In the genomic region with DNA sequence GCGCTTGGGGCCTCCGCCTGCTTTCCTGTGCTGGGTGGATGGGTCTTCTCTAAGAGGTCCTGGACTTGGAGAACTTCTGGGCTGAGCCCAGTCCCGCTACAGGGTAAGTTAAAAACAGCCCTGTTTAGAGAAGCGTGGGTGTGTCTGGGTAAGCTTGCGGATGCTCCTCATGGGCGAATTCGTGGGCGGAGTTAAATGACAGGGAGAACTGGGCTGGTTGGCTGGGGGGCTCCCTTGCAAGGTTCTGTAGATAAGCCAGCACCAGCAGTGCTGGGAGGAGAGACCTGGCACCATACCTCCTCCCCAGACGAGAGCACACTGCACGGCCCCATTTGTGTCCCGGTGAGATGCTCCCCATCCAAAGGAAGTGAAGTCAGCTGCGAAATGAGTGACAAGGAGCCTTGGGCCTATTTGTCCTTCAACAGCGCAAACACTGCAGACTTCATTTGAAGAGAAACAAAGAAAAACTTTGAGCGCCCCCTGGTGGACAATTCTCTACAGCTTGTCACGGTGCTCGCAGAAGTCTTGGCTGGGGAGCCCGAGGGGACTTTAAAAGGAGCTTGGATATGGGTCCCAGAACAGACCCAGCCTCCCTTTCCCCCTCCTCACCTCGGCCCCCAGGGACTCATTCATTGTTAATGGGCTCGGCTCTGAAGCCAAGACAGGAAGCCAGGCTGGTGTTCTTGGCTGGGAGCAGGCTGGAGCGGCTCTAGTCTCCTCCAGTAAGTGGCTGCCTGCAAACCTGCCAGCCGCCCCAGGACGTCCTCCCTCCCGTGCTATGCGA, we compare ENCODE assay signal across 8 cellular contexts. TPM values are rescaled to one million over a fixed set of nuclear protein-coding genes. Genes with fewer than 3 reads are reported as not detected.
A peak's percentile ranks its signal among the peaks of the same experiment; 100 is the strongest.
DNase-seq lines count a peak whose midpoint lies in the region; ATAC-seq and TF ChIP-seq lines count a peak whose summit lies in the region.

No MANE protein-coding gene starts in this region.

- H3K27me3 Mint-ChIP-seq in WTC11 (ENCODE audit: low read depth) = no peaks in the 10 kb centered on the region

- POLR2A ChIA-PET in WTC11 (lab: Charles Lee) = interaction anchor here (0.6 to 1.1 kb wide), 4 partner anchors 10 to 184 kb away, joined by 3 to 5 read pairs (median 4); no protein-coding TSS in a partner anchor

- H3K27ac Mint-ChIP-seq in WTC11 = no peak overlapping the region

- peak; percentile 87 for TF ChIP-seq CTCF in WTC11 (IDR thresholded peaks at IDR 0.05)
- peak; percentile 63 for TF ChIP-seq CTCF in cardiac fibroblast (IDR thresholded peaks at IDR 0.05; ENCODE audit: low read depth, low read length)

- peak overlapping the region; percentile 54 for H3K4me3 Mint-ChIP-seq in WTC11

- CTCF ChIA-PET in WTC11 (lab: Charles Lee) = interaction anchor here (0.6 to 8.2 kb wide), 94 partner anchors 9 to 778 kb away, joined by 3 to 135 read pairs (median 6); a partner anchor contains a TSS

- peak; percentile 86 for DNase-seq in DMS53 (lab: John Stamatoyannopoulos, UW)
- peak; percentile 93 for DNase-seq in NCI-H2227 (lab: John Stamatoyannopoulos, UW; ENCODE audit: unreplicated experiment)
- peak; percentile 94 for DNase-seq in WTC11 (ENCODE audit: low spot score)
- DNase-seq in cardiac fibroblast (ENCODE audit: low read depth in 2 of 2) = peak; percentile 87 to 90
- DNase-seq in islet precursor cell = peak; percentile 91
- peak; percentile 74 to 81 for DNase-seq in stimulated activated CD4-positive, alpha-beta T cell treated with anti-CD3 and anti-CD28 coated beads, Interleukin-15, amount 100 ng/mL, for 48 hours (ENCODE audit: low read depth in 2 of 2)

- H3K9me3 Mint-ChIP-seq in WTC11 = no peaks in the 10 kb centered on the region

- ATAC-seq in HG02798 (IDR thresholded peaks at IDR 0.05; ENCODE audit: poor library complexity, unreplicated experiment) = peak; percentile 60
- ATAC-seq in WTC11 = peak; percentile 74
- no peak for ATAC-seq in GM21528 (IDR thresholded peaks at IDR 0.05; ENCODE audit: low FRiP score, unreplicated experiment)

- no peak overlapping the region for H3K4me3 ChIP-seq in cardiac fibroblast (replicated peaks in 1 of 2; ENCODE audit: low read depth in 2 of 2, low read length in 2 of 2)

- H3K4me1 Mint-ChIP-seq in WTC11 = peaks cover 36% of the 10 kb centered on the region

- no peaks in the 10 kb centered on the region for H3K36me3 Mint-ChIP-seq in WTC11

TF ChIP-seq in WTC11, 78 proteins besides CTCF, POLR2A, EP300 and RAD21 (continues in another document):
- TF ChIP-seq, protein P1, sequence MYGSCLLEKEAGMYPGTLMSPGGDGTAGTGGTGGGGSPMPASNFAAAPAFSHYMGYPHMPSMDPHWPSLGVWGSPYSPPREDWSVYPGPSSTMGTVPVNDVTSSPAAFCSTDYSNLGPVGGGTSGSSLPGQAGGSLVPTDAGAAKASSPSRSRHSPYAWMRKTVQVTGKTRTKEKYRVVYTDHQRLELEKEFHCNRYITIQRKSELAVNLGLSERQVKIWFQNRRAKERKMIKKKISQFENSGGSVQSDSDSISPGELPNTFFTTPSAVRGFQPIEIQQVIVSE (CRISPR knock-in tag; IDR thresholded peaks at IDR 0.05; ENCODE audit: borderline replicate concordance) = no peak
- TF ChIP-seq NFYB (CRISPR knock-in tag; conservative IDR thresholded peaks at IDR 0.05; ENCODE audit: low read depth) (no peak), SOX15 (CRISPR knock-in tag; IDR thresholded peaks at IDR 0.05) (no peak), SMAD3 (CRISPR knock-in tag; IDR thresholded peaks at IDR 0.05; ENCODE audit: borderline replicate concordance) (no peak), CREM (CRISPR knock-in tag; IDR thresholded peaks at IDR 0.05) (no peak)
- TF ChIP-seq, protein P2, sequence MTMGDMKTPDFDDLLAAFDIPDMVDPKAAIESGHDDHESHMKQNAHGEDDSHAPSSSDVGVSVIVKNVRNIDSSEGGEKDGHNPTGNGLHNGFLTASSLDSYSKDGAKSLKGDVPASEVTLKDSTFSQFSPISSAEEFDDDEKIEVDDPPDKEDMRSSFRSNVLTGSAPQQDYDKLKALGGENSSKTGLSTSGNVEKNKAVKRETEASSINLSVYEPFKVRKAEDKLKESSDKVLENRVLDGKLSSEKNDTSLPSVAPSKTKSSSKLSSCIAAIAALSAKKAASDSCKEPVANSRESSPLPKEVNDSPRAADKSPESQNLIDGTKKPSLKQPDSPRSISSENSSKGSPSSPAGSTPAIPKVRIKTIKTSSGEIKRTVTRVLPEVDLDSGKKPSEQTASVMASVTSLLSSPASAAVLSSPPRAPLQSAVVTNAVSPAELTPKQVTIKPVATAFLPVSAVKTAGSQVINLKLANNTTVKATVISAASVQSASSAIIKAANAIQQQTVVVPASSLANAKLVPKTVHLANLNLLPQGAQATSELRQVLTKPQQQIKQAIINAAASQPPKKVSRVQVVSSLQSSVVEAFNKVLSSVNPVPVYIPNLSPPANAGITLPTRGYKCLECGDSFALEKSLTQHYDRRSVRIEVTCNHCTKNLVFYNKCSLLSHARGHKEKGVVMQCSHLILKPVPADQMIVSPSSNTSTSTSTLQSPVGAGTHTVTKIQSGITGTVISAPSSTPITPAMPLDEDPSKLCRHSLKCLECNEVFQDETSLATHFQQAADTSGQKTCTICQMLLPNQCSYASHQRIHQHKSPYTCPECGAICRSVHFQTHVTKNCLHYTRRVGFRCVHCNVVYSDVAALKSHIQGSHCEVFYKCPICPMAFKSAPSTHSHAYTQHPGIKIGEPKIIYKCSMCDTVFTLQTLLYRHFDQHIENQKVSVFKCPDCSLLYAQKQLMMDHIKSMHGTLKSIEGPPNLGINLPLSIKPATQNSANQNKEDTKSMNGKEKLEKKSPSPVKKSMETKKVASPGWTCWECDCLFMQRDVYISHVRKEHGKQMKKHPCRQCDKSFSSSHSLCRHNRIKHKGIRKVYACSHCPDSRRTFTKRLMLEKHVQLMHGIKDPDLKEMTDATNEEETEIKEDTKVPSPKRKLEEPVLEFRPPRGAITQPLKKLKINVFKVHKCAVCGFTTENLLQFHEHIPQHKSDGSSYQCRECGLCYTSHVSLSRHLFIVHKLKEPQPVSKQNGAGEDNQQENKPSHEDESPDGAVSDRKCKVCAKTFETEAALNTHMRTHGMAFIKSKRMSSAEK (CRISPR knock-in tag; IDR thresholded peaks at IDR 0.05; ENCODE audit: borderline replicate concordance) = no peak
- TF ChIP-seq, protein P3, sequence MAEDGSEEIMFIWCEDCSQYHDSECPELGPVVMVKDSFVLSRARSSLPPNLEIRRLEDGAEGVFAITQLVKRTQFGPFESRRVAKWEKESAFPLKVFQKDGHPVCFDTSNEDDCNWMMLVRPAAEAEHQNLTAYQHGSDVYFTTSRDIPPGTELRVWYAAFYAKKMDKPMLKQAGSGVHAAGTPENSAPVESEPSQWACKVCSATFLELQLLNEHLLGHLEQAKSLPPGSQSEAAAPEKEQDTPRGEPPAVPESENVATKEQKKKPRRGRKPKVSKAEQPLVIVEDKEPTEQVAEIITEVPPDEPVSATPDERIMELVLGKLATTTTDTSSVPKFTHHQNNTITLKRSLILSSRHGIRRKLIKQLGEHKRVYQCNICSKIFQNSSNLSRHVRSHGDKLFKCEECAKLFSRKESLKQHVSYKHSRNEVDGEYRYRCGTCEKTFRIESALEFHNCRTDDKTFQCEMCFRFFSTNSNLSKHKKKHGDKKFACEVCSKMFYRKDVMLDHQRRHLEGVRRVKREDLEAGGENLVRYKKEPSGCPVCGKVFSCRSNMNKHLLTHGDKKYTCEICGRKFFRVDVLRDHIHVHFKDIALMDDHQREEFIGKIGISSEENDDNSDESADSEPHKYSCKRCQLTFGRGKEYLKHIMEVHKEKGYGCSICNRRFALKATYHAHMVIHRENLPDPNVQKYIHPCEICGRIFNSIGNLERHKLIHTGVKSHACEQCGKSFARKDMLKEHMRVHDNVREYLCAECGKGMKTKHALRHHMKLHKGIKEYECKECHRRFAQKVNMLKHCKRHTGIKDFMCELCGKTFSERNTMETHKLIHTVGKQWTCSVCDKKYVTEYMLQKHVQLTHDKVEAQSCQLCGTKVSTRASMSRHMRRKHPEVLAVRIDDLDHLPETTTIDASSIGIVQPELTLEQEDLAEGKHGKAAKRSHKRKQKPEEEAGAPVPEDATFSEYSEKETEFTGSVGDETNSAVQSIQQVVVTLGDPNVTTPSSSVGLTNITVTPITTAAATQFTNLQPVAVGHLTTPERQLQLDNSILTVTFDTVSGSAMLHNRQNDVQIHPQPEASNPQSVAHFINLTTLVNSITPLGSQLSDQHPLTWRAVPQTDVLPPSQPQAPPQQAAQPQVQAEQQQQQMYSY (CRISPR knock-in tag; IDR thresholded peaks at IDR 0.05) = no peak
- TF ChIP-seq, protein P4, sequence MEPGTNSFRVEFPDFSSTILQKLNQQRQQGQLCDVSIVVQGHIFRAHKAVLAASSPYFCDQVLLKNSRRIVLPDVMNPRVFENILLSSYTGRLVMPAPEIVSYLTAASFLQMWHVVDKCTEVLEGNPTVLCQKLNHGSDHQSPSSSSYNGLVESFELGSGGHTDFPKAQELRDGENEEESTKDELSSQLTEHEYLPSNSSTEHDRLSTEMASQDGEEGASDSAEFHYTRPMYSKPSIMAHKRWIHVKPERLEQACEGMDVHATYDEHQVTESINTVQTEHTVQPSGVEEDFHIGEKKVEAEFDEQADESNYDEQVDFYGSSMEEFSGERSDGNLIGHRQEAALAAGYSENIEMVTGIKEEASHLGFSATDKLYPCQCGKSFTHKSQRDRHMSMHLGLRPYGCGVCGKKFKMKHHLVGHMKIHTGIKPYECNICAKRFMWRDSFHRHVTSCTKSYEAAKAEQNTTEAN (CRISPR knock-in tag; IDR thresholded peaks at IDR 0.05) = no peak
- TF ChIP-seq, protein P5, sequence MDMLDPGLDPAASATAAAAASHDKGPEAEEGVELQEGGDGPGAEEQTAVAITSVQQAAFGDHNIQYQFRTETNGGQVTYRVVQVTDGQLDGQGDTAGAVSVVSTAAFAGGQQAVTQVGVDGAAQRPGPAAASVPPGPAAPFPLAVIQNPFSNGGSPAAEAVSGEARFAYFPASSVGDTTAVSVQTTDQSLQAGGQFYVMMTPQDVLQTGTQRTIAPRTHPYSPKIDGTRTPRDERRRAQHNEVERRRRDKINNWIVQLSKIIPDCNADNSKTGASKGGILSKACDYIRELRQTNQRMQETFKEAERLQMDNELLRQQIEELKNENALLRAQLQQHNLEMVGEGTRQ (CRISPR knock-in tag; IDR thresholded peaks at IDR 0.05) = no peak
- TF ChIP-seq, protein P6, sequence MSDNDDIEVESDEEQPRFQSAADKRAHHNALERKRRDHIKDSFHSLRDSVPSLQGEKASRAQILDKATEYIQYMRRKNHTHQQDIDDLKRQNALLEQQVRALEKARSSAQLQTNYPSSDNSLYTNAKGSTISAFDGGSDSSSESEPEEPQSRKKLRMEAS (CRISPR knock-in tag; IDR thresholded peaks at IDR 0.05) = no peak
- TF ChIP-seq, protein P7, sequence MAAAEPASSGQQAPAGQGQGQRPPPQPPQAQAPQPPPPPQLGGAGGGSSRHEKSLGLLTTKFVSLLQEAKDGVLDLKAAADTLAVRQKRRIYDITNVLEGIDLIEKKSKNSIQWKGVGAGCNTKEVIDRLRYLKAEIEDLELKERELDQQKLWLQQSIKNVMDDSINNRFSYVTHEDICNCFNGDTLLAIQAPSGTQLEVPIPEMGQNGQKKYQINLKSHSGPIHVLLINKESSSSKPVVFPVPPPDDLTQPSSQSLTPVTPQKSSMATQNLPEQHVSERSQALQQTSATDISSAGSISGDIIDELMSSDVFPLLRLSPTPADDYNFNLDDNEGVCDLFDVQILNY (CRISPR knock-in tag; IDR thresholded peaks at IDR 0.05) = no peak

RNA-seq across cellular contexts. Expression of a gene that starts 39.5 kb away (rescaled TPM):
- 42.4 to 44.2 TPM (median 42.9 TPM) in 3 replicates for total RNA-seq in WTC11 (2021)
